2 cellular contexts compared by ENCODE assay signal in the genomic region with DNA sequence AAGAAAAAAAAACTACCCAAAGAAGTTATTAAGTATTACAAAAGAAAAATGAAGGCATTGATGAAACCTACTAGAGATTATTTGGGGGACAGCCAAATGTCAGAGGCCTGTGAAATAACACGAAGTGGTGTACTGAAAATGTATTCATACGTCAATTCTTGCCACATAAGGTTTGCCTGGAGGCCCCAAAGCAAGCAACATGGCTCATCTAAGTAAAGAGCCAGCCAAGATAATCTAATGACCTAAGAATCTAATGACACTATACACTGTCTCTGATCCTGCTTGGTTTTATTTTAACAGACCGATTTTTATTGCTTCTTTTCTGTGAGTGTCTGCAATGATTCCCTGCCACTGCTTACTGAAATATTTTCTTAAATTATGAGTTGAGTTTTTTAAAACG.
TF ChIP-seq lines count a peak whose summit lies in the region.

No MANE protein-coding gene starts in this region.

TF ChIP-seq in IMR-90, 13 proteins besides CTCF, POLR2A, EP300 and RAD21:
- TF ChIP-seq CEBPB (IDR thresholded peaks at IDR 0.05; ENCODE audit: low read depth, low read length) (peak; percentile 21; the same call in 1 of the 2 replicates), SMC3 (IDR thresholded peaks at IDR 0.05; ENCODE audit: low read depth, low read length) (no peak)
TF ChIP-seq in IMR-90: peak in this region for 1.

TF ChIP-seq in GM12891, 5 proteins besides CTCF, POLR2A, EP300 and RAD21 (continued from another document):
- no peak for TF ChIP-seq PAX5 (IDR thresholded peaks at IDR 0.05; ENCODE audit: insufficient read depth, low read length, severe bottlenecking)
- no peak for TF ChIP-seq TAF1 (IDR thresholded peaks at IDR 0.05; ENCODE audit: low read depth, low read length)
